24 cellular contexts compared by ENCODE assay signal in genomic region chr6:82113231-82113630, GRCh38.
DNase-seq lines count a peak whose midpoint lies in the region; ATAC-seq and TF ChIP-seq lines count a peak whose summit lies in the region.
"Had no signal": no experiment of that assay in that cellular context is flagged by ENCODE, and none has a peak within 500 bp of the region (broad histone marks: within the 10 kb centered on the region; RNA-seq: fewer than 3 reads in every experiment).

No MANE protein-coding gene starts in this region.

- no peak overlapping the region for H3K27ac ChIP-seq in BLaER1 treated with 17β-estradiol and CSF1 and Interleukin-3, amounts not matched to agents 10 nM and 100 nM
- no peak overlapping the region for H3K27ac ChIP-seq in stomach
- H3K27ac ChIP-seq: A549 had no signal

- no peak for TF ChIP-seq EP300 in stomach (IDR thresholded peaks at IDR 0.05)

- peaks cover 0 to 15% (median 12%) of the 10 kb centered on the region in 10 experiments; a peak in 13 of 20 replicates for H3K4me1 ChIP-seq in BLaER1 treated with 17β-estradiol and CSF1 and Interleukin-3, amounts not matched to agents 10 nM and 100 nM
- H3K4me1 ChIP-seq in stomach: no peaks in the 10 kb centered on the region
- H3K4me1 ChIP-seq: A549, HAP-1 had no signal

- no peaks in the 10 kb centered on the region for H3K36me3 ChIP-seq in BLaER1 treated with 17β-estradiol and CSF1 and Interleukin-3, amounts not matched to agents 10 nM and 100 nM
- no peaks in the 10 kb centered on the region for H3K36me3 ChIP-seq in stomach
- H3K36me3 ChIP-seq: HAP-1 had no signal

- no peaks in the 10 kb centered on the region for H3K27me3 ChIP-seq in BLaER1 treated with 17β-estradiol and CSF1 and Interleukin-3, amounts not matched to agents 10 nM and 100 nM
- no peaks in the 10 kb centered on the region for H3K27me3 ChIP-seq in stomach

- no peak for TF ChIP-seq POLR2A in stomach (IDR thresholded peaks at IDR 0.05)

- intact Hi-C loops in stomach (cut with DNase I; ENCODE audit: low total_unique reads): no loop called here

- H4K20me1 ChIP-seq in BLaER1 treated with 17β-estradiol and CSF1 and Interleukin-3, amounts not matched to agents 10 nM and 100 nM: no peaks in the 10 kb centered on the region

- H3K4me3 ChIP-seq in BLaER1 treated with 17β-estradiol and CSF1 and Interleukin-3, amounts not matched to agents 10 nM and 100 nM: no peak overlapping the region
- H3K4me3 ChIP-seq in astrocyte of the spinal cord (ENCODE audit: low read depth, low read length): no peak overlapping the region
- H3K4me3 ChIP-seq in stomach: no peak overlapping the region
- H3K4me3 ChIP-seq: A549, GM23338, HAP-1 had no signal

- no peak overlapping the region for H3K9ac ChIP-seq in BLaER1 treated with 17β-estradiol and CSF1 and Interleukin-3, amounts not matched to agents 10 nM and 100 nM

- 82 to 89% (median 86%) methylated on average over 3 of the region's 3 CpGs for WGBS in stomach, 5 donors

- DNase-seq in NCI-H82 (lab: John Stamatoyannopoulos, UW): peak; percentile 71
- peak; percentile 11 for DNase-seq in astrocyte of the spinal cord (ENCODE audit: low read depth, low spot score)
- peak; percentile 67 for DNase-seq in renal cortical epithelial cell (ENCODE audit: low read depth)
- DNase-seq in stomach: no peak
- no peak for DNase-seq in hypothalamus (lab: John Stamatoyannopoulos, UW)
- DNase-seq: Calu3; DMS153; HFFc6; IMR-90; KG1; NCI-H1092; NCI-H1417 treated with DMSO at 0.1 percent for 48 hours; NCI-H187; NCI-H524; NCI-H748 treated with DMSO at 0.1 percent for 48 hours; NK-92 treated with Interleukin-12 subunit alpha and Interleukin-12 subunit beta, amount 100 ng/mL, for 24 hours; RPMI8226; SHP77; T-cell had no signal

- in situ Hi-C loops in astrocyte of the spinal cord (cut with HindIII; ENCODE audit: low sequenced_read_pairs): no loop called here

- no peak for TF ChIP-seq CTCF in astrocyte of the spinal cord (IDR thresholded peaks at IDR 0.05; ENCODE audit: low read depth, low read length)
- TF ChIP-seq CTCF in stomach (IDR thresholded peaks at IDR 0.05): no peak

- H3K4me2 ChIP-seq in BLaER1 treated with 17β-estradiol and CSF1 and Interleukin-3, amounts not matched to agents 10 nM and 100 nM: peak overlapping the region in 8 of 11 experiments; percentile 5 to 43 (median 28); a peak in 8 of 22 replicates
- H3K4me2 ChIP-seq: A549, GM23338 had no signal

- H3K9me3 ChIP-seq in BLaER1 treated with 17β-estradiol and CSF1 and Interleukin-3, amounts not matched to agents 10 nM and 100 nM (replicated peaks in 1 of 11): 0 out of 22 replicates have a peak, but pooled peaks cover 0 to 6% (median 0%) of the 10 kb centered on the region in 11 experiments
- H3K9me3 ChIP-seq in stomach: peaks cover 0 to 12% (median 0%) of the 10 kb centered on the region in 4 donors
- H3K9me3 ChIP-seq: A549, HAP-1 had no signal

- ATAC-seq in GM18870 (IDR thresholded peaks at IDR 0.05; ENCODE audit: unreplicated experiment): no peak
- ATAC-seq: A549, GM23338, T-cell had no signal

Comparison
In these comparisons a context has a peak if more than half of its experiments do, and no peak if none do; other contexts are left out.
1. DNase-seq: peak in NCI-H82 (single experiment), astrocyte of the spinal cord (single experiment) and renal cortical epithelial cell (single experiment); none in stomach (single experiment) and hypothalamus (0 of 51).